ENCODE assay signal across 1 cellular context in the genomic region with DNA sequence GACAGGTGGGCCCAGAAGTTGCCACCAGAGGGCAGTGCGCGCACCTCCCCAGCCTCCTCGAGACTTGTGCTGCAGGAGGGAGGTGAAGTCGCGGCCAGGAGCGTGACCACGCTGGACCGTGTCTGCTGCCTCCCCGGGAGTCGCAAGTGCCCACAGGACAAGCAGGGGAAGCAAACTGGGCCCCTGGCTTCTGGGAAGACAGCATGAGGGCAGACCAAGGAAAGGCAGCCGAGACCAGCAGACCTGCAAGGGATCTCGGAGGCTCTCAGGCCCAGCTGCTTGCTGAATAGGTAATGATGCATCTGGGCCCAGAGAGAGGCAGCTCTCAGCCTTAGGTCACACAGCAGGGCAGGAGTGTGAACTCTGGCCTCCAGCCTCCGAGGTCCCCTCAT.
TF ChIP-seq lines count a peak whose summit lies in the region.

No MANE protein-coding gene starts in this region.

TF ChIP-seq in HepG2, 621 proteins besides CTCF, POLR2A, EP300 and RAD21 (continued from another document and continues in another):
- 0 out of 2 replicates have a peak, but pooled peaks have one; percentile 33 for TF ChIP-seq ZNF512B (CRISPR knock-in tag; IDR thresholded peaks at IDR 0.05; ENCODE audit: borderline replicate concordance)
- TF ChIP-seq, protein P1, sequence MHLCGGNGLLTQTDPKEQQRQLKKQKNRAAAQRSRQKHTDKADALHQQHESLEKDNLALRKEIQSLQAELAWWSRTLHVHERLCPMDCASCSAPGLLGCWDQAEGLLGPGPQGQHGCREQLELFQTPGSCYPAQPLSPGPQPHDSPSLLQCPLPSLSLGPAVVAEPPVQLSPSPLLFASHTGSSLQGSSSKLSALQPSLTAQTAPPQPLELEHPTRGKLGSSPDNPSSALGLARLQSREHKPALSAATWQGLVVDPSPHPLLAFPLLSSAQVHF (CRISPR knock-in tag; IDR thresholded peaks at IDR 0.05) = no peak
- TF ChIP-seq, protein P2, sequence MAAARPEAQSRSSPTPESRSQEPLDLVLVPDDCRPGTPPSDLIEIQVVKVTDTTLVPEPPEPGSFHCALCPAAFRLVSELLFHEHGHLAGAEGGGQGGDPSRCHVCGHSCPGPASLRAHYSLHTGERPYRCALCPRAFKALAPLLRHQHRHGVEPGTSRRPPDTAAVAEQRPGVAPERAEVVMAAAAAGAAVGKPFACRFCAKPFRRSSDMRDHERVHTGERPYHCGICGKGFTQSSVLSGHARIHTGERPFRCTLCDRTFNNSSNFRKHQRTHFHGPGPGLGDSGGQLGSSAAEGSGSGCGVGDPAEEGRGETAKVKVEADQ (CRISPR knock-in tag; IDR thresholded peaks at IDR 0.05; ENCODE audit: borderline replicate concordance) = no peak
- no peak for TF ChIP-seq ZSCAN30 (CRISPR knock-in tag; IDR thresholded peaks at IDR 0.05)
- no peak for TF ChIP-seq ZFP36 (IDR thresholded peaks at IDR 0.05; ENCODE audit: borderline replicate concordance, low read depth, low read length, partially characterized antibody)
- TF ChIP-seq TFE3 (CRISPR knock-in tag; IDR thresholded peaks at IDR 0.05) = no peak
- no peak for TF ChIP-seq ZNF556 (CRISPR knock-in tag; IDR thresholded peaks at IDR 0.05; ENCODE audit: borderline replicate concordance)
- no peak for TF ChIP-seq DNMT3B (CRISPR knock-in tag; conservative IDR thresholded peaks at IDR 0.05)
- TF ChIP-seq GLI4 (CRISPR knock-in tag; IDR thresholded peaks at IDR 0.05; ENCODE audit: borderline replicate concordance) = no peak
- no peak for TF ChIP-seq ZNF383 (CRISPR knock-in tag; IDR thresholded peaks at IDR 0.05; ENCODE audit: borderline replicate concordance)
- 0 out of 2 replicates have a peak, but pooled peaks have one; percentile 29 for TF ChIP-seq BORCS8-MEF2B (CRISPR knock-in tag; IDR thresholded peaks at IDR 0.05)
- TF ChIP-seq TFAP4 (IDR thresholded peaks at IDR 0.05; ENCODE audit: borderline replicate concordance, low read depth) = peak; percentile 31; the same call in 1 of the 2 replicates
- TF ChIP-seq HNRNPK (IDR thresholded peaks at IDR 0.05; ENCODE audit: low read depth, low read length, poor library complexity, severe bottlenecking) = no peak
- TF ChIP-seq, protein P3, sequence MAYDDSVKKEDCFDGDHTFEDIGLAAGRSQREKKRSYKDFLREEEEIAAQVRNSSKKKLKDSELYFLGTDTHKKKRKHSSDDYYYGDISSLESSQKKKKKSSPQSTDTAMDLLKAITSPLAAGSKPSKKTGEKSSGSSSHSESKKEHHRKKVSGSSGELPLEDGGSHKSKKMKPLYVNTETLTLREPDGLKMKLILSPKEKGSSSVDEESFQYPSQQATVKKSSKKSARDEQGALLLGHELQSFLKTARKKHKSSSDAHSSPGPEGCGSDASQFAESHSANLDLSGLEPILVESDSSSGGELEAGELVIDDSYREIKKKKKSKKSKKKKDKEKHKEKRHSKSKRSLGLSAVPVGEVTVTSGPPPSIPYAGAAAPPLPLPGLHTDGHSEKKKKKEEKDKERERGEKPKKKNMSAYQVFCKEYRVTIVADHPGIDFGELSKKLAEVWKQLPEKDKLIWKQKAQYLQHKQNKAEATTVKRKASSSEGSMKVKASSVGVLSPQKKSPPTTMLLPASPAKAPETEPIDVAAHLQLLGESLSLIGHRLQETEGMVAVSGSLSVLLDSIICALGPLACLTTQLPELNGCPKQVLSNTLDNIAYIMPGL (CRISPR knock-in tag; IDR thresholded peaks at IDR 0.05; ENCODE audit: borderline replicate concordance in 1 of 2, low read depth in 1 of 2) = peak; percentile 62 to 64; a peak in 3 of 4 replicates
- TF ChIP-seq MYC (CRISPR knock-in tag; IDR thresholded peaks at IDR 0.05; ENCODE audit: borderline replicate concordance) = peak; percentile 52; the same call in 1 of the 2 replicates
- TF ChIP-seq THRA (CRISPR knock-in tag; IDR thresholded peaks at IDR 0.05; ENCODE audit: borderline replicate concordance) = no peak
- TF ChIP-seq, protein P4, sequence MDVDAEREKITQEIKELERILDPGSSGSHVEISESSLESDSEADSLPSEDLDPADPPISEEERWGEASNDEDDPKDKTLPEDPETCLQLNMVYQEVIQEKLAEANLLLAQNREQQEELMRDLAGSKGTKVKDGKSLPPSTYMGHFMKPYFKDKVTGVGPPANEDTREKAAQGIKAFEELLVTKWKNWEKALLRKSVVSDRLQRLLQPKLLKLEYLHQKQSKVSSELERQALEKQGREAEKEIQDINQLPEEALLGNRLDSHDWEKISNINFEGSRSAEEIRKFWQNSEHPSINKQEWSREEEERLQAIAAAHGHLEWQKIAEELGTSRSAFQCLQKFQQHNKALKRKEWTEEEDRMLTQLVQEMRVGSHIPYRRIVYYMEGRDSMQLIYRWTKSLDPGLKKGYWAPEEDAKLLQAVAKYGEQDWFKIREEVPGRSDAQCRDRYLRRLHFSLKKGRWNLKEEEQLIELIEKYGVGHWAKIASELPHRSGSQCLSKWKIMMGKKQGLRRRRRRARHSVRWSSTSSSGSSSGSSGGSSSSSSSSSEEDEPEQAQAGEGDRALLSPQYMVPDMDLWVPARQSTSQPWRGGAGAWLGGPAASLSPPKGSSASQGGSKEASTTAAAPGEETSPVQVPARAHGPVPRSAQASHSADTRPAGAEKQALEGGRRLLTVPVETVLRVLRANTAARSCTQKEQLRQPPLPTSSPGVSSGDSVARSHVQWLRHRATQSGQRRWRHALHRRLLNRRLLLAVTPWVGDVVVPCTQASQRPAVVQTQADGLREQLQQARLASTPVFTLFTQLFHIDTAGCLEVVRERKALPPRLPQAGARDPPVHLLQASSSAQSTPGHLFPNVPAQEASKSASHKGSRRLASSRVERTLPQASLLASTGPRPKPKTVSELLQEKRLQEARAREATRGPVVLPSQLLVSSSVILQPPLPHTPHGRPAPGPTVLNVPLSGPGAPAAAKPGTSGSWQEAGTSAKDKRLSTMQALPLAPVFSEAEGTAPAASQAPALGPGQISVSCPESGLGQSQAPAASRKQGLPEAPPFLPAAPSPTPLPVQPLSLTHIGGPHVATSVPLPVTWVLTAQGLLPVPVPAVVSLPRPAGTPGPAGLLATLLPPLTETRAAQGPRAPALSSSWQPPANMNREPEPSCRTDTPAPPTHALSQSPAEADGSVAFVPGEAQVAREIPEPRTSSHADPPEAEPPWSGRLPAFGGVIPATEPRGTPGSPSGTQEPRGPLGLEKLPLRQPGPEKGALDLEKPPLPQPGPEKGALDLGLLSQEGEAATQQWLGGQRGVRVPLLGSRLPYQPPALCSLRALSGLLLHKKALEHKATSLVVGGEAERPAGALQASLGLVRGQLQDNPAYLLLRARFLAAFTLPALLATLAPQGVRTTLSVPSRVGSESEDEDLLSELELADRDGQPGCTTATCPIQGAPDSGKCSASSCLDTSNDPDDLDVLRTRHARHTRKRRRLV (CRISPR knock-in tag; IDR thresholded peaks at IDR 0.05) = no peak
- no peak for TF ChIP-seq MTF1 (CRISPR knock-in tag; IDR thresholded peaks at IDR 0.05)
- TF ChIP-seq ZNF605 (CRISPR knock-in tag; IDR thresholded peaks at IDR 0.05) = no peak
- peak; percentile 57 for TF ChIP-seq XRCC5 (optimal IDR thresholded peaks at IDR 0.05; ENCODE audit: low read length)
- no peak for TF ChIP-seq HMG20A (CRISPR knock-in tag; IDR thresholded peaks at IDR 0.05; ENCODE audit: borderline replicate concordance)
- no peak for TF ChIP-seq MYNN (CRISPR knock-in tag; IDR thresholded peaks at IDR 0.05; ENCODE audit: low read depth)
- no peak for TF ChIP-seq ZGPAT (CRISPR knock-in tag; IDR thresholded peaks at IDR 0.05)
- TF ChIP-seq HNF4G (IDR thresholded peaks at IDR 0.05; ENCODE audit: borderline replicate concordance, low read depth, low read length) = no peak
- TF ChIP-seq HNF4G (CRISPR knock-in tag; IDR thresholded peaks at IDR 0.05; ENCODE audit: borderline replicate concordance, low read depth) = no peak
- no peak for TF ChIP-seq HOXA7 (CRISPR knock-in tag; IDR thresholded peaks at IDR 0.05)
- TF ChIP-seq ZBTB25 (CRISPR knock-in tag; IDR thresholded peaks at IDR 0.05) = no peak
- TF ChIP-seq ZNF460 (CRISPR knock-in tag; IDR thresholded peaks at IDR 0.05; ENCODE audit: borderline replicate concordance) = no peak
- no peak for TF ChIP-seq ZSCAN20 (CRISPR knock-in tag; IDR thresholded peaks at IDR 0.05; ENCODE audit: borderline replicate concordance)
